1 cellular context compared by ENCODE assay signal in the genomic region with DNA sequence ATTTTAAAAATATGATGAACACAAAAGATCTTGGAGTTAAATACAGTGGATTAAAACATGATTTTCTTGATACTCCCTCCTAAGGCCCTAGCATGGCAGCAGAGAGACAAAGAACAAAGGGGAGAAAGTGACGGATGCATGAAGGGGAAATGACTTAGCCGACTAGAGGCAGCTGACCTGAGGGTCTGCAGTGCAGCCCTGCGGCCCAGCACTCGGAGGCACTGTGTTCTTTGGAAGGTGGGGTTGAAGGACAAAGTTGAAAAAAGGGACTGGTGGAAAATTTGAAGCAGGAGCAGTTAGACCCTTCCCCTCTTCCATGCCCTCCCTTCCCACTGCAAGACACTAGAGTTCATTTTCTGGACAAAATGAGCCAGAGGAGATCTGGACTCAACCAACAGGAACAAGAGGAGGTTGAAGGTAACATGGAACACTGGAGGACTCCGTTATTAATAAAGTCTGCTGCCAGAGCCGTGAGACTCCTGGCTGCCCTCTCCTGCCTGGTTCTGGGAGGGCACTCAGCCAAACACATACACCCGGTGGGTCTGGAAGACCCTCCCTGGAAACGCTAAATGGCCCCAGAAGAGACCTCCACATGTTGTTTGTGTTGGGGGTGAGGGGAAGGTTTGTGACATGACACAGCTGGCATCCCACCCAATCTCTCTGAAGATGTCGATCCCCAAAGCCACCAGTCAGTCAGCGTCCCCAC.
TF ChIP-seq lines count a peak whose summit lies in the region.

No MANE protein-coding gene starts in this region.

TF ChIP-seq in GM23338, 12 proteins besides CTCF, POLR2A, EP300 and RAD21 (continued from another document):
- TF ChIP-seq, protein P1, sequence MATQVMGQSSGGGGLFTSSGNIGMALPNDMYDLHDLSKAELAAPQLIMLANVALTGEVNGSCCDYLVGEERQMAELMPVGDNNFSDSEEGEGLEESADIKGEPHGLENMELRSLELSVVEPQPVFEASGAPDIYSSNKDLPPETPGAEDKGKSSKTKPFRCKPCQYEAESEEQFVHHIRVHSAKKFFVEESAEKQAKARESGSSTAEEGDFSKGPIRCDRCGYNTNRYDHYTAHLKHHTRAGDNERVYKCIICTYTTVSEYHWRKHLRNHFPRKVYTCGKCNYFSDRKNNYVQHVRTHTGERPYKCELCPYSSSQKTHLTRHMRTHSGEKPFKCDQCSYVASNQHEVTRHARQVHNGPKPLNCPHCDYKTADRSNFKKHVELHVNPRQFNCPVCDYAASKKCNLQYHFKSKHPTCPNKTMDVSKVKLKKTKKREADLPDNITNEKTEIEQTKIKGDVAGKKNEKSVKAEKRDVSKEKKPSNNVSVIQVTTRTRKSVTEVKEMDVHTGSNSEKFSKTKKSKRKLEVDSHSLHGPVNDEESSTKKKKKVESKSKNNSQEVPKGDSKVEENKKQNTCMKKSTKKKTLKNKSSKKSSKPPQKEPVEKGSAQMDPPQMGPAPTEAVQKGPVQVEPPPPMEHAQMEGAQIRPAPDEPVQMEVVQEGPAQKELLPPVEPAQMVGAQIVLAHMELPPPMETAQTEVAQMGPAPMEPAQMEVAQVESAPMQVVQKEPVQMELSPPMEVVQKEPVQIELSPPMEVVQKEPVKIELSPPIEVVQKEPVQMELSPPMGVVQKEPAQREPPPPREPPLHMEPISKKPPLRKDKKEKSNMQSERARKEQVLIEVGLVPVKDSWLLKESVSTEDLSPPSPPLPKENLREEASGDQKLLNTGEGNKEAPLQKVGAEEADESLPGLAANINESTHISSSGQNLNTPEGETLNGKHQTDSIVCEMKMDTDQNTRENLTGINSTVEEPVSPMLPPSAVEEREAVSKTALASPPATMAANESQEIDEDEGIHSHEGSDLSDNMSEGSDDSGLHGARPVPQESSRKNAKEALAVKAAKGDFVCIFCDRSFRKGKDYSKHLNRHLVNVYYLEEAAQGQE (IDR thresholded peaks at IDR 0.05; ENCODE audit: unreplicated experiment) = no peak
- no peak for TF ChIP-seq EZH2phosphoT487 (IDR thresholded peaks at IDR 0.05; ENCODE audit: unreplicated experiment)
- TF ChIP-seq ZNF331 (CRISPR knock-in tag; IDR thresholded peaks at IDR 0.05; ENCODE audit: low read depth) = no peak
- TF ChIP-seq, protein P2, sequence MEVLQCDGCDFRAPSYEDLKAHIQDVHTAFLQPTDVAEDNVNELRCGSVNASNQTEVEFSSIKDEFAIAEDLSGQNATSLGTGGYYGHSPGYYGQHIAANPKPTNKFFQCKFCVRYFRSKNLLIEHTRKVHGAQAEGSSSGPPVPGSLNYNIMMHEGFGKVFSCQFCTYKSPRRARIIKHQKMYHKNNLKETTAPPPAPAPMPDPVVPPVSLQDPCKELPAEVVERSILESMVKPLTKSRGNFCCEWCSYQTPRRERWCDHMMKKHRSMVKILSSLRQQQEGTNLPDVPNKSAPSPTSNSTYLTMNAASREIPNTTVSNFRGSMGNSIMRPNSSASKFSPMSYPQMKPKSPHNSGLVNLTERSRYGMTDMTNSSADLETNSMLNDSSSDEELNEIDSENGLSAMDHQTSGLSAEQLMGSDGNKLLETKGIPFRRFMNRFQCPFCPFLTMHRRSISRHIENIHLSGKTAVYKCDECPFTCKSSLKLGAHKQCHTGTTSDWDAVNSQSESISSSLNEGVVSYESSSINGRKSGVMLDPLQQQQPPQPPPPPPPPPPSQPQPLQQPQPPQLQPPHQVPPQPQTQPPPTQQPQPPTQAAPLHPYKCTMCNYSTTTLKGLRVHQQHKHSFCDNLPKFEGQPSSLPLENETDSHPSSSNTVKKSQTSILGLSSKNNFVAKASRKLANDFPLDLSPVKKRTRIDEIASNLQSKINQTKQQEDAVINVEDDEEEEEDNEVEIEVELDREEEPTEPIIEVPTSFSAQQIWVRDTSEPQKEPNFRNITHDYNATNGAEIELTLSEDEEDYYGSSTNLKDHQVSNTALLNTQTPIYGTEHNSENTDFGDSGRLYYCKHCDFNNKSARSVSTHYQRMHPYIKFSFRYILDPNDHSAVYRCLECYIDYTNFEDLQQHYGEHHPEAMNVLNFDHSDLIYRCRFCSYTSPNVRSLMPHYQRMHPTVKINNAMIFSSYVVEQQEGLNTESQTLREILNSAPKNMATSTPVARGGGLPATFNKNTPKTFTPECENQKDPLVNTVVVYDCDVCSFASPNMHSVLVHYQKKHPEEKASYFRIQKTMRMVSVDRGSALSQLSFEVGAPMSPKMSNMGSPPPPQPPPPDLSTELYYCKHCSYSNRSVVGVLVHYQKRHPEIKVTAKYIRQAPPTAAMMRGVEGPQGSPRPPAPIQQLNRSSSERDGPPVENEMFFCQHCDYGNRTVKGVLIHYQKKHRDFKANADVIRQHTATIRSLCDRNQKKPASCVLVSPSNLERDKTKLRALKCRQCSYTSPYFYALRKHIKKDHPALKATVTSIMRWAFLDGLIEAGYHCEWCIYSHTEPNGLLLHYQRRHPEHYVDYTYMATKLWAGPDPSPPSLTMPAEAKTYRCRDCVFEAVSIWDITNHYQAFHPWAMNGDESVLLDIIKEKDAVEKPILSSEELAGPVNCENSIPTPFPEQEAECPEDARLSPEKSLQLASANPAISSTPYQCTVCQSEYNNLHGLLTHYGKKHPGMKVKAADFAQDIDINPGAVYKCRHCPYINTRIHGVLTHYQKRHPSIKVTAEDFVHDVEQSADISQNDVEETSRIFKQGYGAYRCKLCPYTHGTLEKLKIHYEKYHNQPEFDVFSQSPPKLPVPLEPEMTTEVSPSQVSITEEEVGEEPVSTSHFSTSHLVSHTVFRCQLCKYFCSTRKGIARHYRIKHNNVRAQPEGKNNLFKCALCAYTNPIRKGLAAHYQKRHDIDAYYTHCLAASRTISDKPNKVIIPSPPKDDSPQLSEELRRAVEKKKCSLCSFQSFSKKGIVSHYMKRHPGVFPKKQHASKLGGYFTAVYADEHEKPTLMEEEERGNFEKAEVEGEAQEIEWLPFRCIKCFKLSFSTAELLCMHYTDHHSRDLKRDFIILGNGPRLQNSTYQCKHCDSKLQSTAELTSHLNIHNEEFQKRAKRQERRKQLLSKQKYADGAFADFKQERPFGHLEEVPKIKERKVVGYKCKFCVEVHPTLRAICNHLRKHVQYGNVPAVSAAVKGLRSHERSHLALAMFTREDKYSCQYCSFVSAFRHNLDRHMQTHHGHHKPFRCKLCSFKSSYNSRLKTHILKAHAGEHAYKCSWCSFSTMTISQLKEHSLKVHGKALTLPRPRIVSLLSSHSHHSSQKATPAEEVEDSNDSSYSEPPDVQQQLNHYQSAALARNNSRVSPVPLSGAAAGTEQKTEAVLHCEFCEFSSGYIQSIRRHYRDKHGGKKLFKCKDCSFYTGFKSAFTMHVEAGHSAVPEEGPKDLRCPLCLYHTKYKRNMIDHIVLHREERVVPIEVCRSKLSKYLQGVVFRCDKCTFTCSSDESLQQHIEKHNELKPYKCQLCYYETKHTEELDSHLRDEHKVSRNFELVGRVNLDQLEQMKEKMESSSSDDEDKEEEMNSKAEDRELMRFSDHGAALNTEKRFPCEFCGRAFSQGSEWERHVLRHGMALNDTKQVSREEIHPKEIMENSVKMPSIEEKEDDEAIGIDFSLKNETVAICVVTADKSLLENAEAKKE (CRISPR knock-in tag; IDR thresholded peaks at IDR 0.05) = no peak
- TF ChIP-seq EZH2 (IDR thresholded peaks at IDR 0.05; ENCODE audit: low read depth, unreplicated experiment) = no peak
- no peak for TF ChIP-seq CREB1 (CRISPR knock-in tag; IDR thresholded peaks at IDR 0.05; ENCODE audit: low read depth)
- no peak for TF ChIP-seq STAT1 (IDR thresholded peaks at IDR 0.05; ENCODE audit: unreplicated experiment)
- TF ChIP-seq, protein P3, sequence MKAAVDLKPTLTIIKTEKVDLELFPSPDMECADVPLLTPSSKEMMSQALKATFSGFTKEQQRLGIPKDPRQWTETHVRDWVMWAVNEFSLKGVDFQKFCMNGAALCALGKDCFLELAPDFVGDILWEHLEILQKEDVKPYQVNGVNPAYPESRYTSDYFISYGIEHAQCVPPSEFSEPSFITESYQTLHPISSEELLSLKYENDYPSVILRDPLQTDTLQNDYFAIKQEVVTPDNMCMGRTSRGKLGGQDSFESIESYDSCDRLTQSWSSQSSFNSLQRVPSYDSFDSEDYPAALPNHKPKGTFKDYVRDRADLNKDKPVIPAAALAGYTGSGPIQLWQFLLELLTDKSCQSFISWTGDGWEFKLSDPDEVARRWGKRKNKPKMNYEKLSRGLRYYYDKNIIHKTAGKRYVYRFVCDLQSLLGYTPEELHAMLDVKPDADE (IDR thresholded peaks at IDR 0.05) = no peak
- TF ChIP-seq POLR2AphosphoS5 (IDR thresholded peaks at IDR 0.05; ENCODE audit: low read depth) = no peak
